Comparison of ENCODE assay signal across 8 cellular contexts in the genomic region with DNA sequence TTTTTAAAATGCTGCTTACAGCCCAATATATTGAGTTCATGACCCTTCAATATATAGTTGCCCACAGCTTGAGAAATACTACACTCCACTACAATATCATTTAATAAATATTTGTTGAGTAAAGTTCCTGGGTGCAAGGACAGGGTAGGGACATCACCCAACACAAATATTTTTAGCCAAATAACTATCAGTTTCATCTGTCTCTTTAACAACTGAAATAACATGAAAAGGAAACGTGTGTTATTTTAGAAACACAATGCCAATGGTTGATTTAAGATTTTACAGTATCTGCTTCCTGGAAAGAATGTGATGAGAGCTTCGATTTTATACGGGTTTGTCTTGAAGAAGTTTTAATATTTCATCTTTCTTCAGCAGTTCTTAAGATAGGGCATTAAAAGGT.
DNase-seq lines count a peak whose midpoint lies in the region; ATAC-seq and TF ChIP-seq lines count a peak whose summit lies in the region.

No MANE protein-coding gene starts in this region.

- H3K27me3 Mint-ChIP-seq in activated T-cell treated with anti-CD3 and anti-CD28 coated beads, Interleukin-2, amount 50 U/mL, for 4 hours (ENCODE audit: low read depth): no peaks in the 10 kb centered on the region

- DNase-seq in activated T-cell treated with anti-CD3 and anti-CD28 coated beads, Interleukin-2, amount 50 U/mL, for 4 hours: no peak
- no peak for DNase-seq in activated T-cell treated with anti-CD3 and anti-CD28 coated beads, Interleukin-2, amount 50 U/mL, for 1 hour
- no peak for DNase-seq in body of pancreas
- no peak for DNase-seq in transverse colon
- no peak for DNase-seq in stimulated activated CD8-positive, alpha-beta memory T cell treated with anti-CD3 and anti-CD28 coated beads, Interleukin-4, amount 100 ng/mL, for 48 hours
- DNase-seq in cardiac septum (ENCODE audit: low spot score): no peak
- no peak for DNase-seq in NCI-H2171 treated with DMSO at 0.1 percent for 48 hours (lab: John Stamatoyannopoulos, UW)

- H3K36me3 Mint-ChIP-seq in activated T-cell treated with anti-CD3 and anti-CD28 coated beads, Interleukin-2, amount 50 U/mL, for 4 hours (ENCODE audit: insufficient read depth): no peaks in the 10 kb centered on the region

- no peaks in the 10 kb centered on the region for H3K9me3 ChIP-seq in body of pancreas
- no peaks in the 10 kb centered on the region for H3K9me3 ChIP-seq in transverse colon

- in situ Hi-C loops in transverse colon (cut with MboI; ENCODE audit: low pct_ligation_motif_present in 1 of 4, low pct_unique_long_range_greater_than_20kb in 1 of 4, low sequenced_read_pairs in 3 of 4): no loop called here

- peak overlapping the region in 3 of 4 donors; percentile 32 to 42 (median 36) for H3K27ac ChIP-seq in body of pancreas
- H3K27ac ChIP-seq in transverse colon: peak overlapping the region; percentile 28 to 63 (median 56)

- H3K4me3 Mint-ChIP-seq in activated T-cell treated with anti-CD3 and anti-CD28 coated beads, Interleukin-2, amount 50 U/mL, for 4 hours: peak overlapping the region; percentile 50

- peaks cover 13% of the 10 kb centered on the region for H3K4me1 Mint-ChIP-seq in activated T-cell treated with anti-CD3 and anti-CD28 coated beads, Interleukin-2, amount 50 U/mL, for 4 hours (ENCODE audit: low read depth)

- 3 to 4% methylated on average over 3 of the region's 3 CpGs for WGBS in body of pancreas, 2 donors
- WGBS in transverse colon (ENCODE audit: low coverage in 1 of 2), 2 donors: 15 to 17% methylated on average over 3 of the region's 3 CpGs

- TF ChIP-seq POLR2A in body of pancreas (IDR thresholded peaks at IDR 0.05) (no peak), transverse colon (IDR thresholded peaks at IDR 0.05) (no peak)

- no peak for TF ChIP-seq EP300 in transverse colon (IDR thresholded peaks at IDR 0.05; ENCODE audit: low read depth)

- no peaks in the 10 kb centered on the region for H3K9me3 Mint-ChIP-seq in activated T-cell treated with anti-CD3 and anti-CD28 coated beads, Interleukin-2, amount 50 U/mL, for 4 hours

- H3K27me3 ChIP-seq in body of pancreas (no peaks in the 10 kb centered on the region), transverse colon (no peaks in the 10 kb centered on the region)

- ATAC-seq in activated T-cell treated with anti-CD3 and anti-CD28 coated beads, Interleukin-2, amount 50 U/mL, for 4 hours: no peak
- ATAC-seq in HG03108 (IDR thresholded peaks at IDR 0.05; ENCODE audit: unreplicated experiment) (peak; percentile 50), body of pancreas (no peak)

- TF ChIP-seq CTCF in body of pancreas (IDR thresholded peaks at IDR 0.05): no peak
- TF ChIP-seq CTCF in transverse colon (IDR thresholded peaks at IDR 0.05): no peak

- H3K4me3 ChIP-seq in body of pancreas (no peak overlapping the region), transverse colon (no peak overlapping the region)

- H3K4me1 ChIP-seq in body of pancreas (peaks cover 16% of the 10 kb centered on the region), transverse colon (peaks cover 0 to 9% (median 0%) of the 10 kb centered on the region in 4 donors)

- intact Hi-C loops in body of pancreas (cut with DNase I) (no loop called here), transverse colon (cut with DNase I; ENCODE audit: low total_unique reads) (no loop called here), cardiac septum (cut with DNase I) (no loop called here)

- H3K36me3 ChIP-seq in body of pancreas (replicated peaks in 1 of 2; ENCODE audit: insufficient read depth in 1 of 2, low read depth in 2 of 2): no peaks in the 10 kb centered on the region
- no peaks in the 10 kb centered on the region for H3K36me3 ChIP-seq in transverse colon
